Comparison of ENCODE assay signal across 1 cellular context in genomic region chr20:50054626-50055511, GRCh38.
TF ChIP-seq lines count a peak whose summit lies in the region.

No MANE protein-coding gene starts in this region.

TF ChIP-seq in H1, 55 proteins besides CTCF, POLR2A, EP300 and RAD21:
- TF ChIP-seq RNF2 (IDR thresholded peaks at IDR 0.05; ENCODE audit: borderline replicate concordance, low read depth, low read length, missing control alignments, poor library complexity, severe bottlenecking) (no peak), KDM1A (IDR thresholded peaks at IDR 0.05; ENCODE audit: borderline replicate concordance, low read length) (peak; percentile 91; the same call in 1 of the 2 replicates), E2F6 (IDR thresholded peaks at IDR 0.05) (peak; percentile 48)
